Comparison of ENCODE assay signal across 1 cellular context in genomic region chr18:12315481-12315880, GRCh38.
TF ChIP-seq lines count a peak whose summit lies in the region.

No MANE protein-coding gene starts in this region.

TF ChIP-seq in GM12878, 131 proteins besides CTCF, POLR2A, EP300 and RAD21 (continued from another document):
- TF ChIP-seq CEBPZ (IDR thresholded peaks at IDR 0.05; ENCODE audit: low read depth, low read length), result no peak
- TF ChIP-seq TCF7 (IDR thresholded peaks at IDR 0.05; ENCODE audit: borderline replicate concordance), result no peak
- TF ChIP-seq ZBTB40 (IDR thresholded peaks at IDR 0.05; ENCODE audit: borderline replicate concordance), result no peak
